Comparison of ENCODE assay signal across 12 cellular contexts in the genomic region with DNA sequence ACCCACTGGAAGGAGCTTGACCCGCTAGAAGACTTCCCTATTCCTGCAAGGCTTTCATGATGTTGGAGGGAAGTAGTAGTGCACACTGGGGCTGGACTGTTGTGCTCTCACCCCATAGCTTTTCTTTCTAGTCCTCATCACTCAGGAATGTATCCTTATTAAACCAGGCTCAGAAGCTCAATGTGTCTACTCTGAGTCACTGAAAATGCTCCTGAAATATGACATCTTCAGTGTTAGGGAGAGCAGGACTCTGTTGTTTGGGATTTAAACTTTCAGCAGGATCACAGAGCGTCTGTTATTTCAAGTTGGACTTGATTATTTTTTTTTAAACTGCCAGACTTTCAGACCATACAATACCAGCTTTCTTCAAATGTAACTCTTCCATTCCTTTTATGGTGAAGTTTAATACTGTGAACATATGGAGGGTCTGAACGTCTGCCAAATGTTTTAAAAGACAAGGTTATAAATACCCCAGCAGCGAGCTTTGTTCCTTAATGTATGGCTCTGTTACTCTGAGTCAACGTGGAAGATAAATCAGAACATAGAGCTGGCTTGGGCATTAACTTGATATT.
DNase-seq lines count a peak whose midpoint lies in the region; ATAC-seq and TF ChIP-seq lines count a peak whose summit lies in the region.
"Had no signal": no experiment of that assay in that cellular context is flagged by ENCODE, and none has a peak within 500 bp of the region (broad histone marks: within the 10 kb centered on the region; RNA-seq: fewer than 3 reads in every experiment).

No MANE protein-coding gene starts in this region.

- ATAC-seq in left ventricle myocardium superior: peak; percentile 68
- ATAC-seq in aorta (ENCODE audit: low FRiP score): peak; percentile 52
- ATAC-seq in HG02623 (IDR thresholded peaks at IDR 0.05; ENCODE audit: unreplicated experiment): no peak
- no peak for ATAC-seq in HG03135 (IDR thresholded peaks at IDR 0.05; ENCODE audit: unreplicated experiment)
- ATAC-seq: naive thymus-derived CD4-positive, alpha-beta T cell had no signal

- TF ChIP-seq RAD21 in SK-N-SH (IDR thresholded peaks at IDR 0.05; ENCODE audit: low read length): no peak

- H3K9me3 ChIP-seq in cardiac muscle cell (ENCODE audit: low read depth): no peaks in the 10 kb centered on the region
- no peaks in the 10 kb centered on the region for H3K9me3 ChIP-seq in SK-N-SH
- H3K9me3 ChIP-seq in aorta (ENCODE audit: control insufficient read depth, low read length): no peaks in the 10 kb centered on the region
- H3K9me3 ChIP-seq: A549, esophagus muscularis mucosa, transverse colon had no signal

- CTCF ChIA-PET in SK-N-SH (lab: Yijun Ruan, JAX): no interaction called here

- H3K27ac ChIP-seq in cardiac muscle cell (peak overlapping the region; percentile 18), SK-N-SH (ENCODE audit: low read depth in 2 of 2, low read length in 1 of 2) (peak overlapping the region; percentile 89 to 97), aorta (ENCODE audit: low read depth in 1 of 2, low read length in 2 of 2) (no peak overlapping the region)
- H3K27ac ChIP-seq: A549 had no signal

- no peak for TF ChIP-seq CTCF in cardiac muscle cell (IDR thresholded peaks at IDR 0.05; ENCODE audit: low read depth, low read length)
- no peak for TF ChIP-seq CTCF in SK-N-SH (IDR thresholded peaks at IDR 0.05)

- no peaks in the 10 kb centered on the region for H3K9me2 ChIP-seq in SK-N-SH

- 9% methylated on average over 5 of the region's 5 CpGs for WGBS in SK-N-SH (ENCODE audit: low lambda C conversion rate)
- 13 to 19% methylated on average over 5 of the region's 5 CpGs for WGBS in aorta, 2 donors

- H3K9ac ChIP-seq in SK-N-SH: peak overlapping the region; percentile 66

- H3K27me3 ChIP-seq in cardiac muscle cell (no peaks in the 10 kb centered on the region), SK-N-SH (ENCODE audit: insufficient read depth) (no peaks in the 10 kb centered on the region), aorta (ENCODE audit: control insufficient read depth in 1 of 2, insufficient read depth in 2 of 2, low read length in 1 of 2) (no peaks in the 10 kb centered on the region)
- H3K27me3 ChIP-seq: esophagus muscularis mucosa, transverse colon had no signal

- H3K36me3 ChIP-seq in cardiac muscle cell (no peaks in the 10 kb centered on the region), SK-N-SH (replicated peaks in 1 of 2; ENCODE audit: control insufficient read depth in 1 of 2, insufficient read depth in 2 of 2, low read length in 1 of 2) (no peaks in the 10 kb centered on the region), aorta (ENCODE audit: control insufficient read depth in 1 of 2, insufficient read depth in 2 of 2, low read length in 1 of 2) (no peaks in the 10 kb centered on the region)
- H3K36me3 ChIP-seq: esophagus muscularis mucosa, transverse colon had no signal

- intact Hi-C loops in cardiac septum (cut with DNase I): no loop called here
- intact Hi-C loops in left ventricle myocardium superior (cut with micrococcal nuclease): no loop called here
- intact Hi-C loops in aorta (cut with DNase I): no loop called here

- H3K79me2 ChIP-seq in SK-N-SH (ENCODE audit: insufficient read depth): no peaks in the 10 kb centered on the region

- H3K4me2 ChIP-seq in SK-N-SH: peak overlapping the region; percentile 64
- H3K4me2 ChIP-seq: A549 had no signal

- H3K4me1 ChIP-seq in cardiac muscle cell (ENCODE audit: low read depth) (peaks cover 10% of the 10 kb centered on the region), SK-N-SH (ENCODE audit: control insufficient read depth in 1 of 2, insufficient read depth in 2 of 2, low read depth in 1 of 2, low read length in 1 of 2) (peaks cover 5 to 24% of the 10 kb centered on the region in 2 experiments), aorta (ENCODE audit: control insufficient read depth in 1 of 2, insufficient read depth in 2 of 2, low read length in 2 of 2) (peaks cover 3% of the 10 kb centered on the region in 2 donors)
- H3K4me1 ChIP-seq: A549, transverse colon had no signal

- H3F3A ChIP-seq in SK-N-SH (replicated peaks; ENCODE audit: insufficient read depth): peaks cover 34% of the 10 kb centered on the region

- POLR2A ChIA-PET in SK-N-SH (lab: Yijun Ruan, JAX): no interaction called here

- peak in 1 of 2 experiments; percentile 90; a peak in 3 of 4 replicates for TF ChIP-seq EP300 in SK-N-SH (IDR thresholded peaks at IDR 0.05; ENCODE audit: borderline replicate concordance in 1 of 2, low read depth in 1 of 2, low read length in 1 of 2)

- peak overlapping the region; percentile 24; the same call in 1 of the 2 replicates for H2AFZ ChIP-seq in SK-N-SH (ENCODE audit: low read depth)

- DNase-seq in cardiac muscle cell (ENCODE audit: low read depth in 1 of 2, low spot score in 1 of 2) (peak; percentile 11 to 74), cardiac septum (ENCODE audit: low spot score) (no peak), SK-N-SH (no peak), left ventricle myocardium superior (no peak), aorta (no peak)
- no peak for DNase-seq in activated CD4-positive, alpha-beta T cell treated with anti-CD3 and anti-CD28 coated beads for 48 hours
- DNase-seq: naive thymus-derived CD4-positive, alpha-beta T cell; transverse colon had no signal

- no peaks in the 10 kb centered on the region for H4K20me1 ChIP-seq in SK-N-SH (ENCODE audit: insufficient read depth)

- H3K4me3 ChIP-seq in cardiac muscle cell (no peak overlapping the region), SK-N-SH (ENCODE audit: low read depth in 2 of 2, low read length in 1 of 2) (peak overlapping the region in 1 of 2 experiments; percentile 6; a peak in 2 of 4 replicates), aorta (ENCODE audit: low read length in 2 of 2) (no peak overlapping the region)
- H3K4me3 ChIP-seq: A549, esophagus muscularis mucosa, transverse colon had no signal

TF ChIP-seq in SK-N-SH, 30 proteins besides CTCF, POLR2A, EP300 and RAD21:
- TF ChIP-seq SMC3 (IDR thresholded peaks at IDR 0.05; ENCODE audit: low read depth, low read length): no peak
- TF ChIP-seq RXRA (IDR thresholded peaks at IDR 0.05; ENCODE audit: borderline replicate concordance, low read depth): peak; percentile 58; the same call in 1 of the 2 replicates
- TF ChIP-seq, protein P1, sequence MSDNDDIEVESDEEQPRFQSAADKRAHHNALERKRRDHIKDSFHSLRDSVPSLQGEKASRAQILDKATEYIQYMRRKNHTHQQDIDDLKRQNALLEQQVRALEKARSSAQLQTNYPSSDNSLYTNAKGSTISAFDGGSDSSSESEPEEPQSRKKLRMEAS (IDR thresholded peaks at IDR 0.05; ENCODE audit: low read depth): peak; percentile 56; the same call in 1 of the 2 replicates
- peak; percentile 80 for TF ChIP-seq JUND (IDR thresholded peaks at IDR 0.05)
- peak; percentile 80 for TF ChIP-seq MEF2A (IDR thresholded peaks at IDR 0.05; ENCODE audit: borderline replicate concordance, low read depth)
- peak; percentile 76; the same call in 1 of the 2 replicates for TF ChIP-seq POLR2AphosphoS5 (IDR thresholded peaks at IDR 0.05; ENCODE audit: low read depth, low read length)
- TF ChIP-seq, protein P2, sequence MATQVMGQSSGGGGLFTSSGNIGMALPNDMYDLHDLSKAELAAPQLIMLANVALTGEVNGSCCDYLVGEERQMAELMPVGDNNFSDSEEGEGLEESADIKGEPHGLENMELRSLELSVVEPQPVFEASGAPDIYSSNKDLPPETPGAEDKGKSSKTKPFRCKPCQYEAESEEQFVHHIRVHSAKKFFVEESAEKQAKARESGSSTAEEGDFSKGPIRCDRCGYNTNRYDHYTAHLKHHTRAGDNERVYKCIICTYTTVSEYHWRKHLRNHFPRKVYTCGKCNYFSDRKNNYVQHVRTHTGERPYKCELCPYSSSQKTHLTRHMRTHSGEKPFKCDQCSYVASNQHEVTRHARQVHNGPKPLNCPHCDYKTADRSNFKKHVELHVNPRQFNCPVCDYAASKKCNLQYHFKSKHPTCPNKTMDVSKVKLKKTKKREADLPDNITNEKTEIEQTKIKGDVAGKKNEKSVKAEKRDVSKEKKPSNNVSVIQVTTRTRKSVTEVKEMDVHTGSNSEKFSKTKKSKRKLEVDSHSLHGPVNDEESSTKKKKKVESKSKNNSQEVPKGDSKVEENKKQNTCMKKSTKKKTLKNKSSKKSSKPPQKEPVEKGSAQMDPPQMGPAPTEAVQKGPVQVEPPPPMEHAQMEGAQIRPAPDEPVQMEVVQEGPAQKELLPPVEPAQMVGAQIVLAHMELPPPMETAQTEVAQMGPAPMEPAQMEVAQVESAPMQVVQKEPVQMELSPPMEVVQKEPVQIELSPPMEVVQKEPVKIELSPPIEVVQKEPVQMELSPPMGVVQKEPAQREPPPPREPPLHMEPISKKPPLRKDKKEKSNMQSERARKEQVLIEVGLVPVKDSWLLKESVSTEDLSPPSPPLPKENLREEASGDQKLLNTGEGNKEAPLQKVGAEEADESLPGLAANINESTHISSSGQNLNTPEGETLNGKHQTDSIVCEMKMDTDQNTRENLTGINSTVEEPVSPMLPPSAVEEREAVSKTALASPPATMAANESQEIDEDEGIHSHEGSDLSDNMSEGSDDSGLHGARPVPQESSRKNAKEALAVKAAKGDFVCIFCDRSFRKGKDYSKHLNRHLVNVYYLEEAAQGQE (IDR thresholded peaks at IDR 0.05; ENCODE audit: low read depth, low read length): no peak
- peak; percentile 89 for TF ChIP-seq TEAD4 (IDR thresholded peaks at IDR 0.05; ENCODE audit: borderline replicate concordance, insufficient read depth)
- TF ChIP-seq TCF12 (IDR thresholded peaks at IDR 0.05): peak; percentile 90
- no peak for TF ChIP-seq RCOR1 (IDR thresholded peaks at IDR 0.05; ENCODE audit: low read length)
- peak; percentile 83 for TF ChIP-seq NFIC (IDR thresholded peaks at IDR 0.05; ENCODE audit: borderline replicate concordance)
- peak; percentile 88 for TF ChIP-seq FOXM1 (IDR thresholded peaks at IDR 0.05; ENCODE audit: low read depth)
- peak; percentile 93 for TF ChIP-seq FOSL2 (IDR thresholded peaks at IDR 0.05; ENCODE audit: borderline replicate concordance, low read depth)
- TF ChIP-seq, protein P3, sequence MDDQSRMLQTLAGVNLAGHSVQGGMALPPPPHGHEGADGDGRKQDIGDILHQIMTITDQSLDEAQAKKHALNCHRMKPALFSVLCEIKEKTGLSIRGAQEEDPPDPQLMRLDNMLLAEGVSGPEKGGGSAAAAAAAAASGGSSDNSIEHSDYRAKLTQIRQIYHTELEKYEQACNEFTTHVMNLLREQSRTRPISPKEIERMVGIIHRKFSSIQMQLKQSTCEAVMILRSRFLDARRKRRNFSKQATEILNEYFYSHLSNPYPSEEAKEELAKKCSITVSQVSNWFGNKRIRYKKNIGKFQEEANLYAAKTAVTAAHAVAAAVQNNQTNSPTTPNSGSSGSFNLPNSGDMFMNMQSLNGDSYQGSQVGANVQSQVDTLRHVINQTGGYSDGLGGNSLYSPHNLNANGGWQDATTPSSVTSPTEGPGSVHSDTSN (IDR thresholded peaks at IDR 0.05): peak; percentile 90
- no peak for TF ChIP-seq EZH2phosphoT487 (IDR thresholded peaks at IDR 0.05; ENCODE audit: borderline replicate concordance, low read depth)
TF ChIP-seq in SK-N-SH: peak in this region for 11.

Comparison
In these comparisons a context has a peak if more than half of its experiments do, and no peak if none do; other contexts are left out.
1. DNase-seq: peak in cardiac muscle cell (2 of 2); none in cardiac septum (single experiment), SK-N-SH (single experiment), left ventricle myocardium superior (single experiment), aorta (0 of 2) and activated CD4-positive, alpha-beta T cell treated with anti-CD3 and anti-CD28 coated beads for 48 hours (single experiment).
2. H3K27ac ChIP-seq: peak in cardiac muscle cell (single experiment) and SK-N-SH (2 of 2); none in aorta (0 of 2).
3. ATAC-seq: peak in left ventricle myocardium superior (single experiment) and aorta (single experiment); none in HG02623 (single experiment) and HG03135 (single experiment).